ENCODE assay signal across 17 cellular contexts in the genomic region with DNA sequence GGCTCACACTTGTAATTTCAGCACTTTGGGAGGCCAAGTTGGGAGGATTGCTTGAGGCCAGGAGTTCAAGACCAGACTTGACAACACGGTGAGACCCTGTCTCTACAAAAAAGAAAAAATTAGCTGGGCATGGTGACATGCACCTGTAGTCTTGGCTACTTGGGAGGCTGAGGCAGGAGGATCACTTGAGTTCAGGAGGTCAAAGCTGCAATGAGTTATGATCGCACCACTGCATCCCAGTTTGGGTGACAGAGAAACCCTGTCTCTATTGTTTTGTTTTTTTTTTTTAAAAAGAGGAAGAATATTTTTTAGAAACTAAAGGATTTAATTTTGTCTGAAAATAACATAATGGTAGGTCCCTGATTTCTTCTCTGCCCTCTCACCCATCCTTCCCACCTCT.
DNase-seq lines count a peak whose midpoint lies in the region; ATAC-seq and TF ChIP-seq lines count a peak whose summit lies in the region.
"Had no signal": no experiment of that assay in that cellular context is flagged by ENCODE, and none has a peak within 500 bp of the region (broad histone marks: within the 10 kb centered on the region; RNA-seq: fewer than 3 reads in every experiment).

No MANE protein-coding gene starts in this region.

- no peak for TF ChIP-seq CTCF in IMR-90 (conservative IDR thresholded peaks at IDR 0.05; ENCODE audit: low read depth, low read length)
- TF ChIP-seq CTCF in neural progenitor cell (IDR thresholded peaks at IDR 0.05) = no peak

- POLR2A ChIA-PET in IMR-90 (lab: Charles Lee; ENCODE audit: unreplicated experiment) = no interaction called here

- peak overlapping the region in 4 of 6 donors; percentile 41 to 91 (median 76) for H3K27ac Mint-ChIP-seq in naive B cell
- H3K27ac Mint-ChIP-seq in neural progenitor cell = no peak overlapping the region
- H3K27ac Mint-ChIP-seq: activated naive CD4-positive, alpha-beta T cell treated with anti-CD3 and anti-CD28 coated beads for 36 hours; immature natural killer cell had no signal

- H3K9ac ChIP-seq in IMR-90 (ENCODE audit: low read depth, low read length) (no peak overlapping the region), neural progenitor cell (no peak overlapping the region)

- H4K8ac ChIP-seq in IMR-90 (ENCODE audit: low read depth in 2 of 2, low read length in 2 of 2) = no peak overlapping the region

- H4K91ac ChIP-seq in IMR-90 (ENCODE audit: insufficient read depth, low read depth, low read length) = no peak overlapping the region

- H3K36me3 Mint-ChIP-seq in naive B cell = peaks cover 0 to 7% of the 10 kb centered on the region in 2 donors
- no peaks in the 10 kb centered on the region for H3K36me3 Mint-ChIP-seq in neural progenitor cell

- H3K79me1 ChIP-seq in IMR-90 (ENCODE audit: low read depth in 1 of 2, low read length in 2 of 2) = no peaks in the 10 kb centered on the region

- no peak overlapping the region for H3K4ac ChIP-seq in IMR-90 (ENCODE audit: low read depth, low read length)

- H3K79me2 ChIP-seq in neural progenitor cell (ENCODE audit: low read depth) = no peaks in the 10 kb centered on the region

- H3K4me3 Mint-ChIP-seq in naive B cell (peak overlapping the region in 3 of 8 donors; percentile 47 to 64 (median 61)), neural progenitor cell (no peak overlapping the region)
- H3K4me3 Mint-ChIP-seq: activated naive CD4-positive, alpha-beta T cell treated with anti-CD3 and anti-CD28 coated beads for 36 hours; H9; immature natural killer cell had no signal

- in situ Hi-C loops in IMR-90 (cut with MboI; ENCODE audit: low sequenced_read_pairs) = no loop called here

- peak; percentile 9 for ATAC-seq in GM18505 (IDR thresholded peaks at IDR 0.05; ENCODE audit: unreplicated experiment)
- peak; percentile 9 for ATAC-seq in GM21529 (IDR thresholded peaks at IDR 0.05; ENCODE audit: unreplicated experiment)
- ATAC-seq in IMR-90 (ENCODE audit: low read depth) = no peak
- no peak for ATAC-seq in naive B cell (ENCODE audit: low read depth in 2 of 2)
- no peak for ATAC-seq in GM18502 (IDR thresholded peaks at IDR 0.05; ENCODE audit: poor library complexity, unreplicated experiment)
- ATAC-seq: heart left ventricle had no signal

- H3K4me1 Mint-ChIP-seq in naive B cell = peaks cover 21 to 36% (median 31%) of the 10 kb centered on the region in 3 donors
- peaks cover 32% of the 10 kb centered on the region for H3K4me1 Mint-ChIP-seq in neural progenitor cell

- H3K27me3 ChIP-seq in IMR-90 (ENCODE audit: control insufficient read depth, insufficient read depth, low read length) (0 out of 2 replicates have a peak, but pooled peaks cover 2% of the 10 kb centered on the region), neural progenitor cell (no peaks in the 10 kb centered on the region)
- H3K27me3 ChIP-seq: ovary, uterus had no signal

- H4K20me1 ChIP-seq in IMR-90 (ENCODE audit: insufficient read depth, low read length) = no peaks in the 10 kb centered on the region
- no peaks in the 10 kb centered on the region for H4K20me1 ChIP-seq in neural progenitor cell (ENCODE audit: low read depth)

- H2BK20ac ChIP-seq in IMR-90 (ENCODE audit: low read depth, low read length) = peak overlapping the region; percentile 43; the same call in 1 of the 2 replicates

- H2BK120ac ChIP-seq in IMR-90 (ENCODE audit: low read depth, low read length) = no peak overlapping the region; the same call in 1 of the 2 replicates

- H4K5ac ChIP-seq in IMR-90 (ENCODE audit: low read depth, low read length) = no peak overlapping the region

- intact Hi-C loops in IMR-90 (cut with micrococcal nuclease) = no loop called here

- no peak for TF ChIP-seq POLR2A in GM18505 (IDR thresholded peaks at IDR 0.05; ENCODE audit: borderline replicate concordance, extremely low read depth, insufficient read depth, insufficient read length)
- no peak for TF ChIP-seq POLR2A in IMR-90 (IDR thresholded peaks at IDR 0.05; ENCODE audit: low read depth, low read length)

- H2AFZ ChIP-seq in IMR-90 (replicated peaks; ENCODE audit: low read length, poor library complexity) (no peak overlapping the region), neural progenitor cell (replicated peaks) (no peak overlapping the region)

- 0 out of 3 replicates have a peak overlapping the region, but pooled peaks have one; percentile 16 for H2BK15ac ChIP-seq in IMR-90 (ENCODE audit: low read depth, low read length)

- no peak for TF ChIP-seq RAD21 in IMR-90 (IDR thresholded peaks at IDR 0.05; ENCODE audit: low read length)

- peaks cover 15% of the 10 kb centered on the region for H3K9me1 ChIP-seq in IMR-90 (ENCODE audit: insufficient read depth, low read length)

- dilution Hi-C loops in IMR-90 (cut with HindIII; ENCODE audit: low sequenced_read_pairs, unreplicated experiment) = no loop called here

- no peak overlapping the region for H2AK9ac ChIP-seq in IMR-90 (replicated peaks; ENCODE audit: low read depth, low read length, poor library complexity)

- H3K36me3 ChIP-seq in IMR-90 (ENCODE audit: control insufficient read depth, insufficient read depth, low read length) = no peaks in the 10 kb centered on the region
- no peaks in the 10 kb centered on the region for H3K36me3 ChIP-seq in neural progenitor cell
- H3K36me3 ChIP-seq: heart left ventricle, ovary, uterus had no signal

- DNase-seq in IMR-90 = no peak
- no peak for DNase-seq in naive B cell
- DNase-seq in NCI-H510A treated with DMSO at 0.1 percent for 48 hours (lab: John Stamatoyannopoulos, UW) = no peak
- no peak for DNase-seq in neural progenitor cell (ENCODE audit: low spot score)
- DNase-seq in GDM1 (lab: John Stamatoyannopoulos, UW) = no peak
- DNase-seq: activated naive CD4-positive, alpha-beta T cell treated with anti-CD3 and anti-CD28 coated beads for 36 hours; H9; heart left ventricle; immature natural killer cell; NCI-H1436 treated with DMSO at 0.1 percent for 48 hours; ovary; stimulated activated CD4-positive, alpha-beta T cell treated with anti-CD3 and anti-CD28 coated beads, Interleukin-4, amount 100 ng/mL, for 1 hour; uterus had no signal

- CTCF ChIA-PET in IMR-90 (lab: Yijun Ruan, JAX) = interaction anchor here (1.0 kb wide), 1 partner anchor 237 kb away, joined by 3 read pairs; no protein-coding TSS in a partner anchor

- H3K4me1 ChIP-seq in IMR-90 (ENCODE audit: control insufficient read depth, insufficient read depth, low read length) = peaks cover 5% of the 10 kb centered on the region
- peaks cover 5% of the 10 kb centered on the region for H3K4me1 ChIP-seq in neural progenitor cell
- H3K4me1 ChIP-seq: uterus had no signal

- H3K9me3 ChIP-seq in IMR-90 (ENCODE audit: control insufficient read depth, insufficient read depth, low read length) (no peaks in the 10 kb centered on the region), neural progenitor cell (ENCODE audit: low read depth) (no peaks in the 10 kb centered on the region)
- H3K9me3 ChIP-seq: heart left ventricle, ovary, uterus had no signal

- no peak overlapping the region for H3K4me3 ChIP-seq in IMR-90 (ENCODE audit: insufficient read depth, low read depth, low read length)
- no peak overlapping the region for H3K4me3 ChIP-seq in neural progenitor cell
- H3K4me3 ChIP-seq: heart left ventricle, ovary, uterus had no signal

- H3K9me3 Mint-ChIP-seq in naive B cell (peaks cover 0 to 1% (median 0%) of the 10 kb centered on the region in 7 donors), neural progenitor cell (no peaks in the 10 kb centered on the region)
- H3K9me3 Mint-ChIP-seq: activated naive CD4-positive, alpha-beta T cell treated with anti-CD3 and anti-CD28 coated beads for 36 hours; H9; immature natural killer cell had no signal

- H3K4me2 ChIP-seq in IMR-90 (ENCODE audit: low read depth, low read length) (no peak overlapping the region), neural progenitor cell (no peak overlapping the region)

- no peak overlapping the region for H3K56ac ChIP-seq in IMR-90 (ENCODE audit: extremely low read depth, insufficient read depth, low read length)

- no TSS peak for BruUV-seq in IMR-90 (replicated peaks; lab: Mats Ljungman, UMichigan)

- H3K14ac ChIP-seq in IMR-90 (replicated peaks; ENCODE audit: low read depth, low read length) = no peak overlapping the region

- no peaks in the 10 kb centered on the region for H3F3A ChIP-seq in neural progenitor cell (ENCODE audit: low read depth)

- H3K27ac ChIP-seq in IMR-90 (ENCODE audit: insufficient read depth, low read length) = no peak overlapping the region
- H3K27ac ChIP-seq in neural progenitor cell = no peak overlapping the region
- H3K27ac ChIP-seq: heart left ventricle, ovary, RWPE1, uterus had no signal

- no peaks in the 10 kb centered on the region for H3K27me3 Mint-ChIP-seq in naive B cell
- H3K27me3 Mint-ChIP-seq in neural progenitor cell (ENCODE audit: insufficient read depth, low read depth) = peaks cover 12% of the 10 kb centered on the region

- WGBS in IMR-90 (ENCODE audit: extremely low coverage in 2 of 2, insufficient read length in 1 of 2), 2 experiments = no CpG with 5 or more reads among the region's 2 CpGs

- H3K18ac ChIP-seq in IMR-90 (ENCODE audit: low read depth, low read length) = no peak overlapping the region

- no peak overlapping the region for H2BK5ac ChIP-seq in IMR-90 (ENCODE audit: low read depth, low read length, poor library complexity, severe bottlenecking)

- H3K23ac ChIP-seq in IMR-90 (ENCODE audit: low read depth, low read length) = no peak overlapping the region

- 0 out of 2 replicates have a peak overlapping the region, but pooled peaks have one; percentile 20 for H2AK5ac ChIP-seq in IMR-90 (ENCODE audit: low read depth, low read length)

TF ChIP-seq in IMR-90, 13 proteins besides CTCF, POLR2A, EP300 and RAD21 (continues in another document):
- TF ChIP-seq NFE2L2 (IDR thresholded peaks at IDR 0.05; ENCODE audit: low read depth, low read length) (no peak), MXI1 (IDR thresholded peaks at IDR 0.05; ENCODE audit: borderline replicate concordance, low read depth, low read length) (no peak), FOS (IDR thresholded peaks at IDR 0.05; ENCODE audit: low read depth, low read length) (no peak), ELK1 (IDR thresholded peaks at IDR 0.05; ENCODE audit: borderline replicate concordance, low read depth, low read length) (no peak), MAFK (IDR thresholded peaks at IDR 0.05; ENCODE audit: low read depth, low read length) (no peak), BHLHE40 (IDR thresholded peaks at IDR 0.05; ENCODE audit: low read depth, low read length) (no peak), CHD1 (IDR thresholded peaks at IDR 0.05; ENCODE audit: low read depth, low read length) (no peak), RCOR1 (IDR thresholded peaks at IDR 0.05; ENCODE audit: insufficient replicate concordance, low read length) (no peak), CEBPB (IDR thresholded peaks at IDR 0.05; ENCODE audit: low read depth, low read length) (no peak)

Comparison
In these comparisons a context has a peak if more than half of its experiments do, and no peak if none do; other contexts are left out.
1. ATAC-seq: peak in GM18505 (single experiment) and GM21529 (single experiment); none in IMR-90 (single experiment), naive B cell (0 of 2) and GM18502 (single experiment).